8 cellular contexts compared by ENCODE assay signal in the genomic region with DNA sequence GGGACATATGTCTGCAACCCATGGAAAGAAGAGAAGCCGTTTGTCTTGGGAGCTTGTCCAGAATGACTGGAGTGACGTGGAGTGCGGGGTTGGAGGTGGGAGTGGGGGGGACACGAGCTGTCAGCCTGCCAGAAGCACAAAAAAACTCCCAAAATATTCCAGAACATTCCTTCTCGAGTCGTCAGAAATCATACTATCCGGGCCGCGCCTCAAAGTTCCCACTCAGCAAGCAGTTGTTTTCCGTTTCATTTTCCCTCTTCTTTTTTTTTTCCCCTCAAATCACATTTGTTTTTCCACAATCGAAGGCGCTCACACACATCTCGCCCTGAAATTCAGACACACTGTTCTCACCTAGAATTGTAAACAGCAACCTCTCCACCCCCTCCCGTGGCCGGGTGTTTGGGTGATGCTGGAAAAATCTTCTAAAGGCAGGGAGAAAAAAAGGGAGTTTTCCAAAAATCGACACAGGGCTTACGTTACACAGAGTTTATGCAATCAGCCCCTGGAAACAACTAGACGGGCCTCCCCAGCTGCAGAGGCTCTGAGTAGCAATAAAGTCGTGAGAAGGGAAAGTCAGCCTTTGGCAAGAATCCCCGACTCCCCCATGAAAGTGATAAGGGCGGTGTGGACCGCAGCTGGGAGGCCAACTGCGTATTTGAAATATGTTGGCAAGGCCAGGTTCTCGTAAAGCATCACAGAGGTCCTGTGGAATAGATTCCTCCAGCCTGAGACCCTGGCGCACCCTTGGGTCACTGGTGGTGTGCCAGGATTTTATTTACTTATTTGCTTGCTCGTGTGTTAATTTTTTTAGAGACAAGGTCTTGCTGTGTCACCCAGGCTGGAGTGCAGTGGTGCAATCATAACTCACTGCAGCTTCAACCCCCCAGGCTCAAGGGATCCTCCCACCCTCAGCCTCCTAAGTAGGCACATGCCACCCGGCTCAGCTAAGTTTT. TPM values are rescaled to one million over a fixed set of nuclear protein-coding genes. Genes with fewer than 3 reads are reported as not detected.
DNase-seq lines count a peak whose midpoint lies in the region.

No MANE protein-coding gene starts in this region.

- H3K27me3 ChIP-seq in SJCRH30 = no peaks in the 10 kb centered on the region

- DNase-seq in GM03348 (ENCODE audit: low spot score) (peak; percentile 92), SJCRH30 (peak; percentile 74 to 77), fibroblast of the conjunctiva (ENCODE audit: low read depth) (peak; percentile 86), renal cortical epithelial cell (ENCODE audit: low read depth) (peak; percentile 54), middle frontal gyrus (ENCODE audit: extremely low spot score, low spot score) (no peak), cortex of kidney (lab: John Stamatoyannopoulos, UW) (no peak), UCSD-AML1 (lab: John Stamatoyannopoulos, UW; ENCODE audit: unreplicated experiment) (no peak)
- DNase-seq in stimulated activated CD8-positive, alpha-beta memory T cell treated with anti-CD3 and anti-CD28 coated beads, Interleukin-4, amount 100 ng/mL, for 48 hours = no peak

- no peaks in the 10 kb centered on the region for H3K36me3 ChIP-seq in SJCRH30

- H3K9me3 ChIP-seq in SJCRH30 (replicated peaks) = 0 out of 2 replicates have a peak, but pooled peaks cover under 1% of the 10 kb centered on the region

- peaks cover 16% of the 10 kb centered on the region for H3K4me1 ChIP-seq in SJCRH30

- peak overlapping the region; percentile 45 for H3K4me3 ChIP-seq in SJCRH30

- peak overlapping the region; percentile 57 for H3K27ac ChIP-seq in SJCRH30

RNA-seq across cellular contexts. Expression of a gene that starts 31.2 kb away (rescaled TPM):
- total RNA-seq in SJCRH30 (2014; rRNA removed; shearing (Covaris generic)) = 2.3 and 4.1 TPM in 2 replicates
- total RNA-seq in renal cortical epithelial cell = 0.17 and 0.45 TPM in 2 replicates

Comparison
In these comparisons a context has a peak if more than half of its experiments do, and no peak if none do; other contexts are left out.
1. DNase-seq: peak in GM03348 (single experiment), SJCRH30 (2 of 2), fibroblast of the conjunctiva (single experiment) and renal cortical epithelial cell (single experiment); none in middle frontal gyrus (single experiment), cortex of kidney (single experiment), UCSD-AML1 (single experiment) and stimulated activated CD8-positive, alpha-beta memory T cell treated with anti-CD3 and anti-CD28 coated beads, Interleukin-4, amount 100 ng/mL, for 48 hours (single experiment).